In genomic region chr1:97999320-97999719, GRCh38 we compare ENCODE assay signal across 21 cellular contexts.
DNase-seq lines count a peak whose midpoint lies in the region; ATAC-seq and TF ChIP-seq lines count a peak whose summit lies in the region.
"Had no signal": no experiment of that assay in that cellular context is flagged by ENCODE, and none has a peak within 500 bp of the region (broad histone marks: within the 10 kb centered on the region; RNA-seq: fewer than 3 reads in every experiment).

No MANE protein-coding gene starts in this region.

- H4K20me1 ChIP-seq in SK-N-SH (ENCODE audit: insufficient read depth) (no peaks in the 10 kb centered on the region), fibroblast of lung (ENCODE audit: control insufficient read depth, extremely low read depth, insufficient read depth, low read length) (no peaks in the 10 kb centered on the region)

- H3K79me2 ChIP-seq in SK-N-SH (ENCODE audit: insufficient read depth) (peaks cover 76% of the 10 kb centered on the region), fibroblast of lung (ENCODE audit: control insufficient read depth, insufficient read depth, low read length) (no peaks in the 10 kb centered on the region)

- ATAC-seq in GM19397 (IDR thresholded peaks at IDR 0.05; ENCODE audit: unreplicated experiment) = no peak
- ATAC-seq in GM21423 (IDR thresholded peaks at IDR 0.05; ENCODE audit: unreplicated experiment) = no peak
- ATAC-seq: left lung; natural killer cell treated with Interleukin-12 subunit alpha and Interleukin-12 subunit beta and Interleukin-15 and Interleukin-18, amount 100 ng/mL, for 72 hours had no signal

- CTCF ChIA-PET in SK-N-SH (lab: Yijun Ruan, JAX) = interaction anchor here (1.1 to 1.2 kb wide), 2 partner anchors 10 to 13 kb away, joined by 3 read pairs; no protein-coding TSS in a partner anchor

- peak in 1 of 2 experiments; percentile 88; a peak in 2 of 4 replicates for TF ChIP-seq EP300 in SK-N-SH (IDR thresholded peaks at IDR 0.05; ENCODE audit: borderline replicate concordance in 1 of 2, low read depth in 1 of 2, low read length in 1 of 2)

- DNase-seq in EL = peak; percentile 96
- DNase-seq in SK-N-SH = no peak
- DNase-seq in fibroblast of lung (ENCODE audit: low read depth in 2 of 2) = peak; percentile 23 to 98
- peak; percentile 73 for DNase-seq in retinal pigment epithelial cell (ENCODE audit: low read depth)
- no peak for DNase-seq in activated CD4-positive, alpha-beta T cell treated with anti-CD3 and anti-CD28 coated beads, Interleukin-2, amount 50 U/mL, for 1 hour
- no peak for DNase-seq in NCI-H774 (lab: John Stamatoyannopoulos, UW)
- DNase-seq: activated CD4-positive, alpha-beta T cell treated with anti-CD3 and anti-CD28 coated beads for 48 hours; activated naive CD8-positive, alpha-beta T cell treated with anti-CD3 and anti-CD28 coated beads, Interleukin-2, amount 10 ng/mL, durations not matched to agents 7 days and 5 days; activated T-cell treated with anti-CD3 and anti-CD28 coated beads, Interleukin-2, amount 50 U/mL, for 1 hour; DMS79 treated with DMSO at 0.1 percent for 48 hours; left lung; NCI-H1105 treated with DMSO at 0.1 percent for 48 hours; NCI-H2171 treated with DMSO at 0.1 percent for 48 hours; NK-92 treated with Interleukin-12 subunit alpha and Interleukin-12 subunit beta, amount 100 ng/mL, for 24 hours; SHP77; stimulated activated CD4-positive, alpha-beta T cell treated with anti-CD3 and anti-CD28 coated beads, Interleukin-2, amount 100 ng/mL, for 24 hours had no signal

- H3K9me2 ChIP-seq in SK-N-SH = no peaks in the 10 kb centered on the region

- H3K4me3 ChIP-seq in SK-N-SH (ENCODE audit: low read depth in 2 of 2, low read length in 1 of 2) (no peak overlapping the region), fibroblast of lung (replicated peaks in 1 of 4; ENCODE audit: control extremely low read depth in 1 of 4, insufficient read depth in 1 of 4, low read depth in 3 of 4, low read length in 4 of 4) (no peak overlapping the region), retinal pigment epithelial cell (ENCODE audit: low read length) (no peak overlapping the region)
- H3K4me3 ChIP-seq: HAP-1, left lung, tibial nerve had no signal

- H3K27ac ChIP-seq in SK-N-SH (ENCODE audit: low read depth in 2 of 2, low read length in 1 of 2) (peak overlapping the region in 1 of 2 experiments; percentile 76; a peak in 3 of 4 replicates), fibroblast of lung (ENCODE audit: insufficient read depth, low read length) (peak overlapping the region; percentile 20)
- H3K27ac ChIP-seq: left lung, tibial nerve had no signal

- no peaks in the 10 kb centered on the region for H3K27me3 ChIP-seq in SK-N-SH (ENCODE audit: insufficient read depth)
- no peaks in the 10 kb centered on the region for H3K27me3 ChIP-seq in fibroblast of lung (ENCODE audit: control insufficient read depth, insufficient read depth, low read length)
- H3K27me3 ChIP-seq: left lung, tibial nerve had no signal

- H3F3A ChIP-seq in SK-N-SH (replicated peaks; ENCODE audit: insufficient read depth) = peaks cover 36% of the 10 kb centered on the region

- WGBS in SK-N-SH (ENCODE audit: low lambda C conversion rate) = 86% methylated on average over 1 of the region's 1 CpG

- peaks cover 0 to 4% of the 10 kb centered on the region in 2 experiments for H3K36me3 ChIP-seq in SK-N-SH (replicated peaks in 1 of 2; ENCODE audit: control insufficient read depth in 1 of 2, insufficient read depth in 2 of 2, low read length in 1 of 2)
- H3K36me3 ChIP-seq in fibroblast of lung (ENCODE audit: control insufficient read depth, insufficient read depth, low read length) = no peaks in the 10 kb centered on the region
- H3K36me3 ChIP-seq: HAP-1, left lung, tibial nerve had no signal

- no peak overlapping the region for H3K4me2 ChIP-seq in SK-N-SH
- H3K4me2 ChIP-seq in fibroblast of lung (ENCODE audit: extremely low read depth, insufficient read depth, low read length) = no peak overlapping the region

- H3K4me1 ChIP-seq in SK-N-SH (ENCODE audit: control insufficient read depth in 1 of 2, insufficient read depth in 2 of 2, low read depth in 1 of 2, low read length in 1 of 2) (peaks cover 0 to 43% of the 10 kb centered on the region in 2 experiments; a peak in 3 of 4 replicates), fibroblast of lung (ENCODE audit: control insufficient read depth, extremely low read depth, insufficient read depth, low read length) (peaks cover 2% of the 10 kb centered on the region)
- H3K4me1 ChIP-seq: HAP-1, left lung, tibial nerve had no signal

- TF ChIP-seq CTCF in SK-N-SH (IDR thresholded peaks at IDR 0.05) (no peak), fibroblast of lung (conservative IDR thresholded peaks at IDR 0.05 in 1 of 2, IDR thresholded peaks at IDR 0.05 in 1 of 2; ENCODE audit: low read depth in 1 of 2, low read length in 2 of 2) (no peak), retinal pigment epithelial cell (conservative IDR thresholded peaks at IDR 0.05; ENCODE audit: low read depth, low read length) (no peak)

- peak overlapping the region; percentile 18; the same call in 1 of the 2 replicates for H3K9ac ChIP-seq in SK-N-SH
- no peak overlapping the region for H3K9ac ChIP-seq in fibroblast of lung (ENCODE audit: insufficient read depth, low read length)

- H2AFZ ChIP-seq in SK-N-SH (ENCODE audit: low read depth) = no peak overlapping the region
- H2AFZ ChIP-seq in fibroblast of lung (ENCODE audit: low read length) = no peak overlapping the region

- H3K9me3 ChIP-seq in SK-N-SH = no peaks in the 10 kb centered on the region
- H3K9me3 ChIP-seq in fibroblast of lung (ENCODE audit: control insufficient read depth, insufficient read depth, low read depth, low read length) = no peaks in the 10 kb centered on the region
- H3K9me3 ChIP-seq: HAP-1, left lung, tibial nerve had no signal

- no peak for TF ChIP-seq RAD21 in SK-N-SH (IDR thresholded peaks at IDR 0.05; ENCODE audit: low read length)

- POLR2A ChIA-PET in SK-N-SH (lab: Yijun Ruan, JAX) = no interaction called here

TF ChIP-seq in SK-N-SH, 30 proteins besides CTCF, POLR2A, EP300 and RAD21:
- TF ChIP-seq NFIC (IDR thresholded peaks at IDR 0.05; ENCODE audit: borderline replicate concordance) (no peak; the same call in 1 of the 2 replicates), TCF12 (IDR thresholded peaks at IDR 0.05) (peak; percentile 84), MXI1 (IDR thresholded peaks at IDR 0.05; ENCODE audit: low read depth, low read length) (no peak), JUND (IDR thresholded peaks at IDR 0.05) (peak; percentile 64), SIN3A (IDR thresholded peaks at IDR 0.05; ENCODE audit: borderline replicate concordance, low read depth, low read length) (no peak), POLR2AphosphoS5 (IDR thresholded peaks at IDR 0.05; ENCODE audit: low read depth, low read length) (no peak), TEAD4 (IDR thresholded peaks at IDR 0.05; ENCODE audit: borderline replicate concordance, insufficient read depth) (peak; percentile 81), MAX (IDR thresholded peaks at IDR 0.05; ENCODE audit: low read depth) (0 out of 2 replicates have a peak, but pooled peaks have one; percentile 24), FOSL2 (IDR thresholded peaks at IDR 0.05; ENCODE audit: borderline replicate concordance, low read depth) (peak; percentile 68; the same call in 1 of the 2 replicates)
- TF ChIP-seq, protein P1, sequence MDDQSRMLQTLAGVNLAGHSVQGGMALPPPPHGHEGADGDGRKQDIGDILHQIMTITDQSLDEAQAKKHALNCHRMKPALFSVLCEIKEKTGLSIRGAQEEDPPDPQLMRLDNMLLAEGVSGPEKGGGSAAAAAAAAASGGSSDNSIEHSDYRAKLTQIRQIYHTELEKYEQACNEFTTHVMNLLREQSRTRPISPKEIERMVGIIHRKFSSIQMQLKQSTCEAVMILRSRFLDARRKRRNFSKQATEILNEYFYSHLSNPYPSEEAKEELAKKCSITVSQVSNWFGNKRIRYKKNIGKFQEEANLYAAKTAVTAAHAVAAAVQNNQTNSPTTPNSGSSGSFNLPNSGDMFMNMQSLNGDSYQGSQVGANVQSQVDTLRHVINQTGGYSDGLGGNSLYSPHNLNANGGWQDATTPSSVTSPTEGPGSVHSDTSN (IDR thresholded peaks at IDR 0.05) = peak; percentile 68
- TF ChIP-seq, protein P2, sequence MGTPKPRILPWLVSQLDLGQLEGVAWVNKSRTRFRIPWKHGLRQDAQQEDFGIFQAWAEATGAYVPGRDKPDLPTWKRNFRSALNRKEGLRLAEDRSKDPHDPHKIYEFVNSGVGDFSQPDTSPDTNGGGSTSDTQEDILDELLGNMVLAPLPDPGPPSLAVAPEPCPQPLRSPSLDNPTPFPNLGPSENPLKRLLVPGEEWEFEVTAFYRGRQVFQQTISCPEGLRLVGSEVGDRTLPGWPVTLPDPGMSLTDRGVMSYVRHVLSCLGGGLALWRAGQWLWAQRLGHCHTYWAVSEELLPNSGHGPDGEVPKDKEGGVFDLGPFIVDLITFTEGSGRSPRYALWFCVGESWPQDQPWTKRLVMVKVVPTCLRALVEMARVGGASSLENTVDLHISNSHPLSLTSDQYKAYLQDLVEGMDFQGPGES (IDR thresholded peaks at IDR 0.05; ENCODE audit: low read depth, low read length) = no peak
- TF ChIP-seq, protein P3, sequence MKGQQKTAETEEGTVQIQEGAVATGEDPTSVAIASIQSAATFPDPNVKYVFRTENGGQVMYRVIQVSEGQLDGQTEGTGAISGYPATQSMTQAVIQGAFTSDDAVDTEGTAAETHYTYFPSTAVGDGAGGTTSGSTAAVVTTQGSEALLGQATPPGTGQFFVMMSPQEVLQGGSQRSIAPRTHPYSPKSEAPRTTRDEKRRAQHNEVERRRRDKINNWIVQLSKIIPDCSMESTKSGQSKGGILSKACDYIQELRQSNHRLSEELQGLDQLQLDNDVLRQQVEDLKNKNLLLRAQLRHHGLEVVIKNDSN (IDR thresholded peaks at IDR 0.05; ENCODE audit: borderline replicate concordance, low read depth) = no peak
TF ChIP-seq in SK-N-SH: peak in this region for 6.

Comparison
In these comparisons a context has a peak if more than half of its experiments do, and no peak if none do; other contexts are left out.
1. DNase-seq: peak in EL (single experiment), fibroblast of lung (2 of 2) and retinal pigment epithelial cell (single experiment); none in SK-N-SH (single experiment), activated CD4-positive, alpha-beta T cell treated with anti-CD3 and anti-CD28 coated beads, Interleukin-2, amount 50 U/mL, for 1 hour (single experiment) and NCI-H774 (single experiment).